8 cellular contexts compared by ENCODE assay signal in genomic region chr1:151539321-151540020, GRCh38. TPM values are rescaled to one million over a fixed set of nuclear protein-coding genes. Genes with fewer than 3 reads are reported as not detected.
DNase-seq lines count a peak whose midpoint lies in the region; ATAC-seq and TF ChIP-seq lines count a peak whose summit lies in the region.

No MANE protein-coding gene starts in this region.

- 20 to 26% methylated on average over 7 of the region's 7 CpGs for WGBS in heart right ventricle, 2 donors
- WGBS in ovary, 3 donors, result 11 to 21% (median 18%) methylated on average over 7 of the region's 7 CpGs

- no peak for TF ChIP-seq POLR2A in ovary (IDR thresholded peaks at IDR 0.05)

- H3K4me1 ChIP-seq in heart right ventricle, result peaks cover 0 to 24% (median 12%) of the 10 kb centered on the region in 9 donors
- peaks cover 4% of the 10 kb centered on the region for H3K4me1 ChIP-seq in ovary (ENCODE audit: insufficient read depth)

- H3K27me3 ChIP-seq in heart right ventricle, result peaks cover 0 to 11% (median 0%) of the 10 kb centered on the region in 7 donors
- no peaks in the 10 kb centered on the region for H3K27me3 ChIP-seq in ovary

- no peak for TF ChIP-seq EP300 in ovary (IDR thresholded peaks at IDR 0.05)

- intact Hi-C loops in heart right ventricle (cut with DNase I) (loop anchor here in 8 of 10 donors (5.0 to 10.0 kb wide), 9 partner anchors 55 to 295 kb away; partner anchors contain the start of genes C2CD4D (in 2 of the 8) and RORC (in 2 of the 8)), ovary (cut with DNase I) (loop anchor here in 2 of 4 donors (10.0 kb wide), 1 partner anchor 195 kb away; no protein-coding TSS in a partner anchor)

- TF ChIP-seq CTCF in heart right ventricle (IDR thresholded peaks at IDR 0.05) (no peak), ovary (IDR thresholded peaks at IDR 0.05) (no peak)

- peak; percentile 49 for ATAC-seq in GM21381 (IDR thresholded peaks at IDR 0.05; ENCODE audit: unreplicated experiment)
- peak; percentile 31 to 84 (median 74) for ATAC-seq in heart right ventricle
- no peak for ATAC-seq in HG03521 (IDR thresholded peaks at IDR 0.05; ENCODE audit: unreplicated experiment)

- H3K27ac ChIP-seq in heart right ventricle, result peak overlapping the region in 6 of 10 donors; percentile 19 to 79 (median 59)
- peak overlapping the region in 1 of 2 donors; percentile 60 for H3K27ac ChIP-seq in ovary

- H3K36me3 ChIP-seq in heart right ventricle (no peaks in the 10 kb centered on the region), ovary (no peaks in the 10 kb centered on the region)

- peak; percentile 99 for DNase-seq in DMS53 treated with DMSO at 0.1 percent for 48 hours (lab: John Stamatoyannopoulos, UW; ENCODE audit: unreplicated experiment)
- peak; percentile 96 for DNase-seq in HT1080 (ENCODE audit: low read depth)
- peak; percentile 93 for DNase-seq in NCI-H82 (lab: John Stamatoyannopoulos, UW)
- DNase-seq in amniotic stem cell (lab: John Stamatoyannopoulos, UW), result peak; percentile 25
- DNase-seq in heart right ventricle, result peak; percentile 63 to 72
- DNase-seq in ovary, result peak; percentile 80 to 88 (median 86)

- H3K4me3 ChIP-seq in heart right ventricle, result peak overlapping the region in 9 of 10 donors; percentile 48 to 86 (median 70)
- peak overlapping the region; percentile 62 for H3K4me3 ChIP-seq in ovary

- H3K9me3 ChIP-seq in heart right ventricle, result no peaks in the 10 kb centered on the region
- no peaks in the 10 kb centered on the region for H3K9me3 ChIP-seq in ovary

RNA-seq across cellular contexts. Expression of gene TUFT1, which starts 0.6 kb away (rescaled TPM):
- 7.2 and 9.3 TPM in 2 replicates for total RNA-seq in HT1080 (2014; rRNA removed; shearing (Covaris generic))
- polyA plus RNA-seq in HT1080 (2015; cell fraction: cytosol; rRNA removed), result 13.7 and 13.8 TPM in 2 replicates
- polyA plus RNA-seq in HT1080 (2015; cell fraction: nucleus; rRNA removed), result 17.0 and 18.5 TPM in 2 replicates
- total RNA-seq in heart right ventricle, result 10 to 100 TPM in 1 of 10 donors, 1 to 10 TPM in 9; 2.9 to 13.0 (median 5.5) TPM
- 1 to 10 TPM; 2.6 to 2.7 TPM for polyA plus RNA-seq in heart right ventricle
- total RNA-seq in ovary, result 10 to 100 TPM in 1 of 7 donors, 1 to 10 TPM in 6; 5.0 to 10.1 (median 7.3) TPM
- polyA plus RNA-seq in ovary, result 10 to 100 TPM in 1 of 2 donors, 1 to 10 TPM in 1; 6.6 to 10.2 TPM

RNA-seq across cellular contexts. Expression of gene CGN, which starts 28.3 kb away (rescaled TPM):
- 1.6 and 2.4 TPM in 2 replicates for total RNA-seq in HT1080 (2014; rRNA removed; shearing (Covaris generic))
- 0.10 TPM in 2 replicates for polyA plus RNA-seq in HT1080 (2015; cell fraction: cytosol; rRNA removed)
- polyA plus RNA-seq in HT1080 (2015; cell fraction: nucleus; rRNA removed), result 3.9 TPM in 2 replicates
- total RNA-seq in heart right ventricle (under 1 TPM in 7 of 10 donors, not detected in 3; 0.13 to 0.73 (median 0.28) TPM), ovary (10 to 100 TPM in 1 of 7 donors, 1 to 10 TPM in 6; 3.2 to 26.8 (median 5.3) TPM)
- polyA plus RNA-seq in heart right ventricle (under 1 TPM; 0.07 to 0.15 TPM), ovary (1 to 10 TPM; 1.0 to 4.3 TPM)

Comparison
In these comparisons a context has a peak if more than half of its experiments do, and no peak if none do; other contexts are left out.
1. DNase-seq: peak in every context shown above with its lines; median percentile 99 in DMS53 treated with DMSO at 0.1 percent for 48 hours; 96 in HT1080; 93 in NCI-H82; 86 in ovary; 68 in heart right ventricle; 25 in amniotic stem cell.